ENCODE assay signal across 25 cellular contexts in the genomic region with DNA sequence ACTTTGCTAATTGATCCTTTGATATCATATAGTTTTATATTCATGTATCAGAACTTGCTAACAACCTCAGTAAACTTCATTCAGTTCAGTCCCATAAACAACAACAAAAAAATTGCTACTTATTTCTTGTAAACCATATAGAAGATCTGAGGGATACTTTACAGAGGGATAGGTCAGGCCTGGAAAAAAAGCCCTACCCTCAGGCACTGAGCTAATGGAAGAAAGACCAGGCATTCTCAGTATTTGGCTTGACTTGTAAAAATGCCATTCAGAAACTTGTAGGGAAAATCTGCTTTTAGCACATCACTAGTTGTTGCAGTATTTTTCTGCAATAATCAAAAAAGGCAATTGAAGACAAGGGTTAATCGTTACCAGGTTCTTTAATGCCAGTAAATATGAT.
"Had no signal": no experiment of that assay in that cellular context is flagged by ENCODE, and none has a peak within 500 bp of the region (broad histone marks: within the 10 kb centered on the region; RNA-seq: fewer than 3 reads in every experiment).

No MANE protein-coding gene starts in this region.

- H3K36me3 Mint-ChIP-seq: natural killer cell treated with Interleukin-12 subunit alpha and Interleukin-12 subunit beta and Interleukin-15 and Interleukin-18, amount 100 ng/mL, for 72 hours had no signal

- H3K27me3 ChIP-seq: cardiac muscle cell, esophagus squamous epithelium, gastroesophageal sphincter, pancreas, right atrium auricular region, spleen, upper lobe of right lung had no signal

- DNase-seq: activated CD4-positive, alpha-beta T cell treated with anti-CD3 and anti-CD28 coated beads for 1 hour; activated CD4-positive, alpha-beta T cell treated with anti-CD3 and anti-CD28 coated beads, Interleukin-2, amount 50 U/mL, for 1 hour; activated CD8-positive, alpha-beta memory T cell treated with anti-CD3 and anti-CD28 coated beads, Interleukin-2, amount 50 U/mL, for 48 hours; activated effector memory CD4-positive, alpha-beta T cell treated with anti-CD3 and anti-CD28 coated beads, Interleukin-2, amount 50 U/mL, for 16 hours; activated naive CD4-positive, alpha-beta T cell treated with anti-CD3 and anti-CD28 coated beads, Interleukin-2, amount 10 ng/mL, durations not matched to agents 7 days and 5 days; activated naive CD8-positive, alpha-beta T cell treated with anti-CD3 and anti-CD28 coated beads, Interleukin-2, amount 50 U/mL, for 24 hours; activated T-cell treated with anti-CD3 and anti-CD28 coated beads, Interleukin-2, amount 50 U/mL, for 72 hours; effector memory CD4-positive, alpha-beta T cell; esophagus squamous epithelium; head of caudate nucleus; hypothalamus; left ventricle myocardium superior; mammary epithelial cell; pancreas; psoas muscle; spleen; stimulated activated CD4-positive, alpha-beta T cell treated with anti-CD3 and anti-CD28 coated beads, Interleukin-4, amount 100 ng/mL, for 1 hour; stimulated activated naive CD8-positive, alpha-beta T cell treated with anti-CD3 and anti-CD28 coated beads, Interleukin-15, Interleukin-2, amounts not matched to agents 100 U/mL and 50 U/mL, for 24 hours; T-helper 1 cell; T-helper 9 cell; upper lobe of right lung had no signal

- H3K27ac Mint-ChIP-seq: activated naive CD4-positive, alpha-beta T cell treated with anti-CD3 and anti-CD28 coated beads, Interleukin-2, amount 10 ng/mL, durations not matched to agents 7 days and 5 days had no signal

- H3K4me3 ChIP-seq: cardiac muscle cell, esophagus squamous epithelium, gastroesophageal sphincter, pancreas, psoas muscle, right atrium auricular region, spleen, upper lobe of right lung had no signal

- H3K4me3 Mint-ChIP-seq: activated naive CD4-positive, alpha-beta T cell treated with anti-CD3 and anti-CD28 coated beads, Interleukin-2, amount 10 ng/mL, durations not matched to agents 7 days and 5 days; activated naive CD8-positive, alpha-beta T cell treated with anti-CD3 and anti-CD28 coated beads, Interleukin-2, amount 50 U/mL, for 24 hours; natural killer cell treated with Interleukin-12 subunit alpha and Interleukin-12 subunit beta and Interleukin-15 and Interleukin-18, amount 100 ng/mL, for 72 hours had no signal

- H3K27me3 Mint-ChIP-seq: activated naive CD4-positive, alpha-beta T cell treated with anti-CD3 and anti-CD28 coated beads, Interleukin-2, amount 10 ng/mL, durations not matched to agents 7 days and 5 days; activated naive CD8-positive, alpha-beta T cell treated with anti-CD3 and anti-CD28 coated beads, Interleukin-2, amount 50 U/mL, for 24 hours; natural killer cell treated with Interleukin-12 subunit alpha and Interleukin-12 subunit beta and Interleukin-15 and Interleukin-18, amount 100 ng/mL, for 72 hours had no signal

- H3K9me3 Mint-ChIP-seq: activated naive CD4-positive, alpha-beta T cell treated with anti-CD3 and anti-CD28 coated beads, Interleukin-2, amount 10 ng/mL, durations not matched to agents 7 days and 5 days; activated naive CD8-positive, alpha-beta T cell treated with anti-CD3 and anti-CD28 coated beads, Interleukin-2, amount 50 U/mL, for 24 hours; activated T-cell treated with anti-CD3 and anti-CD28 coated beads, Interleukin-2, amount 50 U/mL, for 72 hours; natural killer cell treated with Interleukin-12 subunit alpha and Interleukin-12 subunit beta and Interleukin-15 and Interleukin-18, amount 100 ng/mL, for 72 hours had no signal

- H3K27ac ChIP-seq: cardiac muscle cell, esophagus squamous epithelium, gastroesophageal sphincter, pancreas, psoas muscle, right atrium auricular region, upper lobe of right lung had no signal

- ATAC-seq: activated naive CD8-positive, alpha-beta T cell treated with anti-CD3 and anti-CD28 coated beads, Interleukin-2, amount 50 U/mL, for 24 hours; activated T-cell treated with anti-CD3 and anti-CD28 coated beads, Interleukin-2, amount 50 U/mL, for 72 hours; gastroesophageal sphincter; left ventricle myocardium superior; natural killer cell treated with Interleukin-12 subunit alpha and Interleukin-12 subunit beta and Interleukin-15 and Interleukin-18, amount 100 ng/mL, for 72 hours; pancreas; stimulated activated naive CD8-positive, alpha-beta T cell treated with anti-CD3 and anti-CD28 coated beads, Interleukin-15, Interleukin-2, amounts not matched to agents 100 U/mL and 50 U/mL, for 24 hours; upper lobe of right lung had no signal

- H3K9me3 ChIP-seq: esophagus squamous epithelium, gastroesophageal sphincter, pancreas, psoas muscle, right atrium auricular region, spleen, upper lobe of right lung had no signal
